ENCODE assay signal across 9 cellular contexts in the genomic region with DNA sequence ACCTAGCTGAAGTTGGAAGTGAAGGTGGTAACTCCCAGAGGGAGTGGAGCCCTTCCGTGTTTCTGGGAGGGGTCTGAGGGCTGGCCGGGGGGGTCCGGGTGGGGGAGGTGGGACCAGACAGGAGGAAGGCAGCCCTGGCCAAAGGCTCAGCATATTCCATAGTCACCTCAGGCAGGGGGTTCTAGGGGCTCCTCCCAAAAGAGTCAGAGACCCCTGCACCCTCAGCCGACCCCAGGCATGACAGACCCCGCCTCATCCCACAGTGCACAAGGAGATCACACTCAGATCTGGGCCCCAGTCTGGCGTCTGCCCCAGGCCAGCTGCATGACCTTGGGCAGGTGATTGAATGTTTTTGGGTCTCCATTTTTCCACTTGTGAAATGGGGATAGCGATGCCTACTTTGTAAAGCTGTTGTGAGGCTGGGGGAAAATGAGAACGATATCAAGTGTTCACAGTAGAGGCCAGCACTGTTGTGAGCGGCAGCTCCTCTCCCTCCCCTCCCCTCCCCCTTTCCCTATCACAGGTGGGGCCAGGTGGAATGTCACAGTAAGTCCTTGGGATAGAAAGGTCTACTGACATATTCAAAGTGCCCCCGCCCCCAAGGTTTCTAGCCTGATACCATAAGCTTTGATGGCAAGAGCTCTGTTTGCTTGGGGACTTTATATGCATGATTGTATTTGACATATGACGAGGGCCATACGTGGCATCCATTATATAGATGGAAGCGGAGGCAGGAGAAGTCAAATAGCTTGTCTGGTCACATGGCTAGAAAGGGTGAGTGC. TPM values are rescaled to one million over a fixed set of nuclear protein-coding genes. Genes with fewer than 3 reads are reported as not detected.
DNase-seq lines count a peak whose midpoint lies in the region; ATAC-seq and TF ChIP-seq lines count a peak whose summit lies in the region.
"Had no signal": no experiment of that assay in that cellular context is flagged by ENCODE, and none has a peak within 500 bp of the region (broad histone marks: within the 10 kb centered on the region; RNA-seq: fewer than 3 reads in every experiment).

No MANE protein-coding gene starts in this region.

- 58% methylated on average over 6 of the region's 13 CpGs for WGBS in right lobe of liver (ENCODE audit: insufficient coverage, low coverage, low lambda C conversion rate, missing lambda C conversion rate)

- H3K4me3 Mint-ChIP-seq in activated naive CD8-positive, alpha-beta T cell treated with anti-CD3 and anti-CD28 coated beads, Interleukin-2, amount 50 U/mL, for 24 hours, result peak overlapping the region; percentile 84

- intact Hi-C loops in right lobe of liver (cut with DNase I) (loop anchor here (5.0 to 10.0 kb wide), 2 partner anchors 49 to 97 kb away; a partner anchor contains a TSS), tibial artery (cut with DNase I; ENCODE audit: low total_unique reads) (loop anchor here (5.0 kb wide), 1 partner anchor 359 kb away; a partner anchor contains a TSS)

- H3K27me3 ChIP-seq in right lobe of liver, result no peaks in the 10 kb centered on the region
- no peaks in the 10 kb centered on the region for H3K27me3 ChIP-seq in tibial artery

- no peak for TF ChIP-seq CTCF in right lobe of liver (IDR thresholded peaks at IDR 0.05)
- no peak for TF ChIP-seq CTCF in tibial artery (IDR thresholded peaks at IDR 0.05)

- peak overlapping the region; percentile 99 for H3K27ac Mint-ChIP-seq in activated naive CD8-positive, alpha-beta T cell treated with anti-CD3 and anti-CD28 coated beads, Interleukin-2, amount 50 U/mL, for 24 hours

- H3K27ac ChIP-seq in right lobe of liver (peak overlapping the region; percentile 88 to 97 (median 95)), tibial artery (peak overlapping the region; percentile 84 to 85)

- peaks cover 78% of the 10 kb centered on the region for H3K4me1 Mint-ChIP-seq in activated naive CD8-positive, alpha-beta T cell treated with anti-CD3 and anti-CD28 coated beads, Interleukin-2, amount 50 U/mL, for 24 hours

- DNase-seq in activated CD8-positive, alpha-beta memory T cell treated with anti-CD3 and anti-CD28 coated beads, Interleukin-2, amount 50 U/mL, for 48 hours, result peak; percentile 67
- DNase-seq in activated CD8-positive, alpha-beta memory T cell treated with anti-CD3 and anti-CD28 coated beads for 24 hours, result no peak
- no peak for DNase-seq in activated naive CD8-positive, alpha-beta T cell treated with anti-CD3 and anti-CD28 coated beads, Interleukin-2, amount 50 U/mL, for 24 hours
- DNase-seq in right lobe of liver (no peak), tibial artery (no peak), activated gamma-delta T cell (lab: John Stamatoyannopoulos, UW) (no peak), NCI-H2081 (lab: John Stamatoyannopoulos, UW) (no peak), GM03348 (ENCODE audit: low spot score) (no peak)
- DNase-seq: activated effector memory CD4-positive, alpha-beta T cell treated with Interleukin-2 at 50 U/mL for 16 hours had no signal

- no peaks in the 10 kb centered on the region for H3K36me3 ChIP-seq in right lobe of liver
- no peaks in the 10 kb centered on the region for H3K36me3 ChIP-seq in tibial artery

- H3K36me3 Mint-ChIP-seq in activated naive CD8-positive, alpha-beta T cell treated with anti-CD3 and anti-CD28 coated beads, Interleukin-2, amount 50 U/mL, for 24 hours (ENCODE audit: low read depth), result peaks cover 4% of the 10 kb centered on the region

- no peak overlapping the region for H3K4me3 ChIP-seq in right lobe of liver
- no peak overlapping the region for H3K4me3 ChIP-seq in tibial artery

- H3K9me3 ChIP-seq in right lobe of liver, result no peaks in the 10 kb centered on the region
- H3K9me3 ChIP-seq in tibial artery, result no peaks in the 10 kb centered on the region

- TF ChIP-seq POLR2A in right lobe of liver (IDR thresholded peaks at IDR 0.05), result no peak

- ATAC-seq in activated naive CD8-positive, alpha-beta T cell treated with anti-CD3 and anti-CD28 coated beads, Interleukin-2, amount 50 U/mL, for 24 hours, result no peak
- no peak for ATAC-seq in right lobe of liver

- peaks cover 0 to 50% (median 21%) of the 10 kb centered on the region in 4 donors for H3K4me1 ChIP-seq in right lobe of liver
- peaks cover 0 to 68% (median 50%) of the 10 kb centered on the region in 4 donors for H3K4me1 ChIP-seq in tibial artery

- H3K9me3 Mint-ChIP-seq in activated naive CD8-positive, alpha-beta T cell treated with anti-CD3 and anti-CD28 coated beads, Interleukin-2, amount 50 U/mL, for 24 hours, result no peaks in the 10 kb centered on the region

- no peaks in the 10 kb centered on the region for H3K27me3 Mint-ChIP-seq in activated naive CD8-positive, alpha-beta T cell treated with anti-CD3 and anti-CD28 coated beads, Interleukin-2, amount 50 U/mL, for 24 hours

RNA-seq across cellular contexts. Expression of a gene that starts 33.3 kb away (rescaled TPM):
- total RNA-seq in right lobe of liver, result 10 to 100 TPM; 16.6 to 22.1 (median 19.2) TPM

RNA-seq across cellular contexts. Expression of a gene that starts 47.7 kb away (rescaled TPM):
- total RNA-seq in right lobe of liver, result 100 to 1,000 TPM in 4 of 6 experiments, 10 to 100 TPM in 2; 51.7 to 180 (median 143) TPM
